ENCODE assay signal across 1 cellular context in the genomic region with DNA sequence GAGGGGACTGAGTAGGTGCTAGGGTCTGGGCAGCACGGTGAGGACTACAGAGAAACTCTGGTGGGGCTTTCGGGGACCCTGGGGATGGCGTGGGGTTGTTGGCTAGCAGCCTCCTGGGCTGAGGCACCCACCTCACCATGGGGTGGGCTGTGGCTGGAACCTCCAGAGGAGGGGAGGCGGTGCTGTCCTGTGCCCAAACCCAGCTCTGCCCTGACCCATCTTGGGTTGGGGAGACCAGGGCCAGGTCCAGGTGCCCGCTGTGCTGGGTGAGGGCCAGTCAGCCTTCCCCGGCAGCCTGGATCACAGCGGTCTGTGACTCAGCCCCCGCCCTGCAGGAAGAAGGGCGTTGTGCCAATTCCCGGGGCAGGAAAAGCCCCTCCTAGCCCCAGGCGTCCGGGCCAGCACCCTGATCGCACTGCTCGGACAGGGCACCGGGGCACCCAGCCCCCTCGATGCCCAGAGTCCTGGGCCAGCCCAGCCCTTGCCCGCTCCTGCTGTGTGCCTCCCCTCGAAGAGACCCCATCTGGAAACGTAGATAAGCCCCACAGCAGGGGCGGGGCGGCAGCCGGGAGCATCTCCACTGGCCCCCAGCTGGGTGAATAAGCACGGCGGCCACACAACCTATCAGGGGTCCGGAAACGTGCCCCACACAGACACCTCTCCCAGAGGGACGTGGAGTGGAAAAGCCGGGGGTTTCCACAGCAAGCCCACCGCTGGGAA.
TF ChIP-seq lines count a peak whose summit lies in the region.

No MANE protein-coding gene starts in this region.

TF ChIP-seq in K562, 482 proteins besides CTCF, POLR2A, EP300 and RAD21 (continued from another document):
- TF ChIP-seq NR4A1 (CRISPR knock-in tag; IDR thresholded peaks at IDR 0.05) (no peak), NR4A1 (tag; IDR thresholded peaks at IDR 0.05) (0 out of 2 replicates have a peak, but pooled peaks have one; percentile 38), FOSL1 (tag; conservative IDR thresholded peaks at IDR 0.05) (peak; percentile 70), THAP7 (CRISPR knock-in tag; IDR thresholded peaks at IDR 0.05) (no peak), SOX6 (IDR thresholded peaks at IDR 0.05) (peak; percentile 36; the same call in 1 of the 2 replicates), FOXP1 (CRISPR knock-in tag; IDR thresholded peaks at IDR 0.05) (no peak), BACH1 (tag; IDR thresholded peaks at IDR 0.05) (no peak), ZNF639 (CRISPR knock-in tag; conservative IDR thresholded peaks at IDR 0.05 in 1 of 2, IDR thresholded peaks at IDR 0.05 in 1 of 2) (no peak), CBFA2T2 (conservative IDR thresholded peaks at IDR 0.05) (peak; percentile 81), E2F6 (IDR thresholded peaks at IDR 0.05; ENCODE audit: borderline replicate concordance in 1 of 2, extremely low read depth in 1 of 2, insufficient read depth in 1 of 2, insufficient read length in 1 of 2, low read depth in 1 of 2, low read length in 1 of 2, poor library complexity in 1 of 2, severe bottlenecking in 1 of 2) (peak in 1 of 2 experiments; percentile 13), NR3C1 (CRISPR knock-in tag; IDR thresholded peaks at IDR 0.05) (no peak), ZFX (CRISPR knock-in tag; IDR thresholded peaks at IDR 0.05) (no peak), ZBTB2 (IDR thresholded peaks at IDR 0.05) (peak; percentile 84; the same call in 1 of the 2 replicates)
- TF ChIP-seq, protein P1, sequence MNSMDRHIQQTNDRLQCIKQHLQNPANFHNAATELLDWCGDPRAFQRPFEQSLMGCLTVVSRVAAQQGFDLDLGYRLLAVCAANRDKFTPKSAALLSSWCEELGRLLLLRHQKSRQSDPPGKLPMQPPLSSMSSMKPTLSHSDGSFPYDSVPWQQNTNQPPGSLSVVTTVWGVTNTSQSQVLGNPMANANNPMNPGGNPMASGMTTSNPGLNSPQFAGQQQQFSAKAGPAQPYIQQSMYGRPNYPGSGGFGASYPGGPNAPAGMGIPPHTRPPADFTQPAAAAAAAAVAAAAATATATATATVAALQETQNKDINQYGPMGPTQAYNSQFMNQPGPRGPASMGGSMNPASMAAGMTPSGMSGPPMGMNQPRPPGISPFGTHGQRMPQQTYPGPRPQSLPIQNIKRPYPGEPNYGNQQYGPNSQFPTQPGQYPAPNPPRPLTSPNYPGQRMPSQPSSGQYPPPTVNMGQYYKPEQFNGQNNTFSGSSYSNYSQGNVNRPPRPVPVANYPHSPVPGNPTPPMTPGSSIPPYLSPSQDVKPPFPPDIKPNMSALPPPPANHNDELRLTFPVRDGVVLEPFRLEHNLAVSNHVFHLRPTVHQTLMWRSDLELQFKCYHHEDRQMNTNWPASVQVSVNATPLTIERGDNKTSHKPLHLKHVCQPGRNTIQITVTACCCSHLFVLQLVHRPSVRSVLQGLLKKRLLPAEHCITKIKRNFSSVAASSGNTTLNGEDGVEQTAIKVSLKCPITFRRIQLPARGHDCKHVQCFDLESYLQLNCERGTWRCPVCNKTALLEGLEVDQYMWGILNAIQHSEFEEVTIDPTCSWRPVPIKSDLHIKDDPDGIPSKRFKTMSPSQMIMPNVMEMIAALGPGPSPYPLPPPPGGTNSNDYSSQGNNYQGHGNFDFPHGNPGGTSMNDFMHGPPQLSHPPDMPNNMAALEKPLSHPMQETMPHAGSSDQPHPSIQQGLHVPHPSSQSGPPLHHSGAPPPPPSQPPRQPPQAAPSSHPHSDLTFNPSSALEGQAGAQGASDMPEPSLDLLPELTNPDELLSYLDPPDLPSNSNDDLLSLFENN (IDR thresholded peaks at IDR 0.05; ENCODE audit: low read depth in 2 of 2, low read length in 2 of 2): peak in 1 of 2 experiments; percentile 64; a peak in 1 of 4 replicates
- TF ChIP-seq, protein P2, sequence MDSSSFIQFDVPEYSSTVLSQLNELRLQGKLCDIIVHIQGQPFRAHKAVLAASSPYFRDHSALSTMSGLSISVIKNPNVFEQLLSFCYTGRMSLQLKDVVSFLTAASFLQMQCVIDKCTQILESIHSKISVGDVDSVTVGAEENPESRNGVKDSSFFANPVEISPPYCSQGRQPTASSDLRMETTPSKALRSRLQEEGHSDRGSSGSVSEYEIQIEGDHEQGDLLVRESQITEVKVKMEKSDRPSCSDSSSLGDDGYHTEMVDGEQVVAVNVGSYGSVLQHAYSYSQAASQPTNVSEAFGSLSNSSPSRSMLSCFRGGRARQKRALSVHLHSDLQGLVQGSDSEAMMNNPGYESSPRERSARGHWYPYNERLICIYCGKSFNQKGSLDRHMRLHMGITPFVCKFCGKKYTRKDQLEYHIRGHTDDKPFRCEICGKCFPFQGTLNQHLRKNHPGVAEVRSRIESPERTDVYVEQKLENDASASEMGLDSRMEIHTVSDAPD (CRISPR knock-in tag; IDR thresholded peaks at IDR 0.05): no peak
TF ChIP-seq in K562: peak in this region for 64.
